Comparison of ENCODE assay signal across 9 cellular contexts in the genomic region with DNA sequence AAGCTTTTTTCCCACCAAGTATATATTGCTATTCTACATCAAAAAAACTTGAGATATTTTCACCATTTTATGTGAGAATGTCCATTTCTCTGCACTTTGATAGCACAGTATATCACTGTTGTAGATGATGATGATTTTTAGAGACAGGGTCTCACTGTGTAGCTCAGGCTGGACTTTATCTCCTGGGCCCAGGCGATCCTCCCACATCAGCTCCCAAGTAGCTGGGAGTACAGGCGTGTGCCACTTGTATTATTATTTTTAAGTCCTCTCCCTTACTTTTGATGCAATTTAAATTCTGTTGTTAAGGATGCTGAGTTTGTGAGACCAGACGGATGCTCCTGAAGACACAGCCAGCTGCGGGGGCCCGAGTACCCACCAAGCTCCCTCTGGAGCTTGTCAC.
"Had no signal": no experiment of that assay in that cellular context is flagged by ENCODE, and none has a peak within 500 bp of the region (broad histone marks: within the 10 kb centered on the region; RNA-seq: fewer than 3 reads in every experiment).

No MANE protein-coding gene starts in this region.

- H3K4me3 Mint-ChIP-seq: GM23338, H9 had no signal

- FAIRE-seq: H1, H54, HTR-8/SVneo had no signal

- H3K27ac ChIP-seq: KMS-11 had no signal

- H2AFZ ChIP-seq: GM23338 had no signal

- H3K9me3 Mint-ChIP-seq: GM23338, H9 had no signal

- ATAC-seq: GM23338 had no signal

- H3K27ac Mint-ChIP-seq: GM23338, H9 had no signal

- H3K4me2 ChIP-seq: GM23338, KMS-11 had no signal

- H3K4me3 ChIP-seq: GM23338 had no signal

- DNase-seq: H9, HCEC 1CT, IMR-90, KBM-7 had no signal

- H3K9ac ChIP-seq: KMS-11 had no signal
